In the genomic region with DNA sequence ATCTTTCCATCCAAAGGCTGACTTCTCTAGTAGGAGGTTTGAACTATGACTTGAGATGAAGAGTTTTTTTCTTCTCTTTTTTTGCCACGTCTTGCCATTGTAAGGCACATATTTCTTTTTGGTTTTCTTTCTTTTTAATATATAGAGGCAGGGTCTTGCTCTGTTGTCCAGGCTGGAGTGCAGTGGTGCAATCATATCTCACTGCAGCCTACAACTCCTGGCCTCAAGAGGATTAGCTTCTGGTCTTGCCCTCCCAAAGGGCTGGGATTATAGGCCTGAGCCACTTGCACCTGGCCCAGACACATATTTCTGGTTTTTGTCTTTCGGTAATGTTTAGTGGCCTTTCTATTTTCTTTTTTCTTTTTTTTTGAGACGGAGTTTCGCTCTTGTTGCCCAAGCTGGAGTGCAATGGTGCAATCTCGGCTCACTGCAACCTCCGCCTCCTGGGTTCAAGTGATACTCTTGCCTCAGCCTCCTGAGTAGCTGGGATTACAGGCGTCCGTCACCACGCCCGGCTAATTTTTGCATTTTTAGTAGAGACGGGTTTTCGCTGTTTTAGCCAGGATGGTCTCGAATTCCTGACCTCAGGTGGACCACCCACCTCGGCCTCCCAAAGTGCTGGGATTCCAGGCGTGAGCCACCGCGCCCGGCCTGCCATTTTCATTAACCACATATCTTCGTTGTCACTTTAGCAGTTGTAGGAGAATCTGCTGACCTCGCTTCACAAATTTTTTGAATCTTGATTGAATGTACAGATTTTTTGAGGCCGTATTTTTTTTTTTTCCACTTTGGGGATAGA, we compare ENCODE assay signal across 8 cellular contexts. TPM values are rescaled to one million over a fixed set of nuclear protein-coding genes. Genes with fewer than 3 reads are reported as not detected.
DNase-seq lines count a peak whose midpoint lies in the region; ATAC-seq and TF ChIP-seq lines count a peak whose summit lies in the region.
"Not testable (repeated sequence)": the region's sequence is repeated elsewhere in the genome, so short reads cannot be mapped to it uniquely, and the experiment has no call there.

No MANE protein-coding gene starts in this region.

- BruUV-seq in Calu3 (replicated peaks; lab: Mats Ljungman, UMichigan) = not testable (repeated sequence)

- peaks cover 17% of the 10 kb centered on the region for H3K36me3 Mint-ChIP-seq in Calu3 (ENCODE audit: insufficient read depth, unreplicated experiment)
- not testable (repeated sequence) for H3K36me3 Mint-ChIP-seq in activated CD4-positive, alpha-beta memory T cell treated with anti-CD3 and anti-CD28 coated beads for 36 hours; brain

- H3K4me3 Mint-ChIP-seq in Calu3 (ENCODE audit: low read depth, unreplicated experiment) (peak overlapping the region; percentile 70), brain (peak overlapping the region; percentile 86 to 92 (median 89))
- peak overlapping the region; percentile 84 for H3K4me3 Mint-ChIP-seq in activated CD4-positive, alpha-beta memory T cell treated with anti-CD3 and anti-CD28 coated beads for 36 hours

- TF ChIP-seq EP300 in gastroesophageal sphincter (IDR thresholded peaks at IDR 0.05); tibial nerve (IDR thresholded peaks at IDR 0.05): not testable (repeated sequence)

- POLR2A ChIA-PET in activated CD4-positive, alpha-beta memory T cell treated with anti-CD3 and anti-CD28 coated beads for 36 hours (lab: Charles Lee) = not testable (repeated sequence)

- not testable (repeated sequence) for H3K4me3 ChIP-seq in NT2/D1 (ENCODE audit: insufficient read length, low read depth); gastroesophageal sphincter; prostate gland
- H3K4me3 ChIP-seq in mucosa of rectum (ENCODE audit: low read length in 2 of 2) (peak overlapping the region; percentile 75 to 86), tibial nerve (peak overlapping the region in 1 of 4 donors; percentile 56)

- H3K27ac ChIP-seq in gastroesophageal sphincter (peak overlapping the region; percentile 85 to 93 (median 91)), mucosa of rectum (ENCODE audit: low read depth in 2 of 2, low read length in 2 of 2) (peak overlapping the region; percentile 83 to 88), prostate gland (peak overlapping the region; percentile 89 to 90), tibial nerve (peak overlapping the region; percentile 64 to 94 (median 87))

- CTCF ChIA-PET in Calu3 (lab: Charles Lee) = not testable (repeated sequence)
- CTCF ChIA-PET in activated CD4-positive, alpha-beta memory T cell treated with anti-CD3 and anti-CD28 coated beads for 36 hours (lab: Charles Lee) = interaction anchor here (3.2 kb wide), 1 partner anchor 21 kb away, joined by 27 read pairs; no protein-coding TSS in a partner anchor

- H3K36me3 ChIP-seq in NT2/D1 (ENCODE audit: insufficient read depth, insufficient read length, low read length); gastroesophageal sphincter; mucosa of rectum (ENCODE audit: control insufficient read depth in 2 of 2, insufficient read depth in 2 of 2, low read length in 2 of 2); prostate gland; tibial nerve: not testable (repeated sequence)

- DNase-seq in Calu3; NT2/D1 (ENCODE audit: low read depth, low spot score); activated CD4-positive, alpha-beta memory T cell treated with anti-CD3 and anti-CD28 coated beads for 36 hours; prostate gland (ENCODE audit: low spot score); tibial nerve (ENCODE audit: low spot score in 2 of 2): not testable (repeated sequence)

- peaks cover 13% of the 10 kb centered on the region for H3K4me1 ChIP-seq in NT2/D1 (ENCODE audit: insufficient read depth, insufficient read length)
- peaks cover 0 to 19% (median 4%) of the 10 kb centered on the region in 3 donors for H3K4me1 ChIP-seq in gastroesophageal sphincter
- H3K4me1 ChIP-seq in mucosa of rectum (ENCODE audit: control insufficient read depth in 2 of 2, insufficient read depth in 2 of 2, low read length in 2 of 2) = peaks cover 8 to 11% of the 10 kb centered on the region in 2 donors
- H3K4me1 ChIP-seq in prostate gland (replicated peaks) = not testable (repeated sequence)
- peaks cover 0 to 15% (median 5%) of the 10 kb centered on the region in 4 donors for H3K4me1 ChIP-seq in tibial nerve

- intact Hi-C loops in Calu3 (cut with micrococcal nuclease; ENCODE audit: unreplicated experiment); activated CD4-positive, alpha-beta memory T cell treated with anti-CD3 and anti-CD28 coated beads for 36 hours (cut with micrococcal nuclease); prostate gland (cut with DNase I): not testable (repeated sequence)

- whole genome bisulfite sequencing in gastroesophageal sphincter (ENCODE audit: low coverage in 1 of 2), 2 donors = 91 to 94% methylated on average over 14 of the region's 21 CpGs
- 94% methylated on average over 21 of the region's 21 CpGs for WGBS in prostate gland
- 90 to 95% methylated on average over 21 of the region's 21 CpGs for WGBS in tibial nerve, 2 donors

- TF ChIP-seq CTCF in Calu3 (IDR thresholded peaks at IDR 0.05; ENCODE audit: unreplicated experiment); brain (conservative IDR thresholded peaks at IDR 0.05); gastroesophageal sphincter (IDR thresholded peaks at IDR 0.05); prostate gland (IDR thresholded peaks at IDR 0.05); tibial nerve (IDR thresholded peaks at IDR 0.05): not testable (repeated sequence)

- not testable (repeated sequence) for ATAC-seq in gastroesophageal sphincter

- not testable (repeated sequence) for H3K27me3 ChIP-seq in NT2/D1 (ENCODE audit: insufficient read depth, insufficient read length); gastroesophageal sphincter; mucosa of rectum (ENCODE audit: control insufficient read depth in 2 of 2, insufficient read depth in 2 of 2, low read length in 2 of 2); prostate gland (replicated peaks; ENCODE audit: insufficient read depth); tibial nerve

- H3K27ac Mint-ChIP-seq in Calu3 (ENCODE audit: unreplicated experiment) (peak overlapping the region; percentile 81), brain (peak overlapping the region; percentile 90 to 99 (median 97))
- peak overlapping the region; percentile 97 for H3K27ac Mint-ChIP-seq in activated CD4-positive, alpha-beta memory T cell treated with anti-CD3 and anti-CD28 coated beads for 36 hours

- H3K4me1 Mint-ChIP-seq in Calu3 (ENCODE audit: low read depth, unreplicated experiment) (peaks cover 25% of the 10 kb centered on the region), brain (peaks cover 15% of the 10 kb centered on the region)
- peaks cover 17% of the 10 kb centered on the region for H3K4me1 Mint-ChIP-seq in activated CD4-positive, alpha-beta memory T cell treated with anti-CD3 and anti-CD28 coated beads for 36 hours (ENCODE audit: low read depth)

- not testable (repeated sequence) for H3K9me3 ChIP-seq in NT2/D1 (ENCODE audit: insufficient read depth, low read length); gastroesophageal sphincter; mucosa of rectum (ENCODE audit: control insufficient read depth in 2 of 2, low read length in 2 of 2); prostate gland; tibial nerve

- not testable (repeated sequence) for H3K9me3 Mint-ChIP-seq in Calu3 (ENCODE audit: low read depth, unreplicated experiment); activated CD4-positive, alpha-beta memory T cell treated with anti-CD3 and anti-CD28 coated beads for 36 hours; brain

- not testable (repeated sequence) for TF ChIP-seq POLR2A in gastroesophageal sphincter (IDR thresholded peaks at IDR 0.05); prostate gland (IDR thresholded peaks at IDR 0.05); tibial nerve (IDR thresholded peaks at IDR 0.05)

- not testable (repeated sequence) for H3K27me3 Mint-ChIP-seq in Calu3 (ENCODE audit: unreplicated experiment); activated CD4-positive, alpha-beta memory T cell treated with anti-CD3 and anti-CD28 coated beads for 36 hours; brain

- H3K9ac ChIP-seq in NT2/D1 (ENCODE audit: insufficient read length, low read depth) (peak overlapping the region; percentile 90), mucosa of rectum (ENCODE audit: low read depth in 1 of 2, low read length in 2 of 2) (peak overlapping the region in 1 of 2 donors; percentile 81)

RNA-seq across cellular contexts. Expression of gene LRRC23, which starts 14.6 kb away (rescaled TPM):
- total RNA-seq in Calu3 (2022) = 6.0 and 8.3 TPM in 2 replicates
- 1 to 10 TPM; 6.8 to 7.8 TPM for total RNA-seq in activated CD4-positive, alpha-beta memory T cell treated with anti-CD3 and anti-CD28 coated beads for 36 hours
- polyA plus RNA-seq in brain (ENCODE audit: insufficient read depth, low read depth, low replicate concordance) = 19.3 TPM
- 10 to 100 TPM in 3 of 4 donors, 1 to 10 TPM in 1; 8.8 to 16.6 (median 13.6) TPM for total RNA-seq in gastroesophageal sphincter
- 10 to 100 TPM; 15.9 to 25.3 TPM for total RNA-seq in prostate gland
- total RNA-seq in tibial nerve = 10 to 100 TPM; 11.6 to 17.2 (median 17.1) TPM

RNA-seq across cellular contexts. Expression of gene SPSB2, which starts 16.9 kb away (rescaled TPM):
- total RNA-seq in Calu3 (2022) (18.0 and 21.5 TPM in 2 replicates), gastroesophageal sphincter (10 to 100 TPM in 1 of 4 donors, 1 to 10 TPM in 3; 7.4 to 10.7 (median 8.1) TPM), prostate gland (10 to 100 TPM; 12.7 to 23.5 TPM), tibial nerve (10 to 100 TPM in 3 of 4 donors, 1 to 10 TPM in 1; 9.4 to 12.7 (median 11.8) TPM)
- 1 to 10 TPM; 3.8 to 4.7 TPM for total RNA-seq in activated CD4-positive, alpha-beta memory T cell treated with anti-CD3 and anti-CD28 coated beads for 36 hours
- polyA plus RNA-seq in brain (ENCODE audit: insufficient read depth, low read depth, low replicate concordance) = 6.2 TPM

RNA-seq across cellular contexts. Expression of gene TPI1, which starts 22.6 kb away (rescaled TPM):
- total RNA-seq in Calu3 (2022) (608 and 639 TPM in 2 replicates), gastroesophageal sphincter (100 to 1,000 TPM; 324 to 473 (median 392) TPM), prostate gland (100 to 1,000 TPM; 404 to 443 TPM), tibial nerve (100 to 1,000 TPM; 189 to 346 (median 282) TPM)
- total RNA-seq in activated CD4-positive, alpha-beta memory T cell treated with anti-CD3 and anti-CD28 coated beads for 36 hours = 1,000 to 10,000 TPM; 1,432 to 1,495 TPM
- polyA plus RNA-seq in brain (ENCODE audit: insufficient read depth, low read depth, low replicate concordance) = 1,087 TPM

RNA-seq across cellular contexts. Expression of gene ENO2, which starts 24.4 kb away (rescaled TPM):
- total RNA-seq in Calu3 (2022) = 14.5 and 16.1 TPM in 2 replicates
- total RNA-seq in activated CD4-positive, alpha-beta memory T cell treated with anti-CD3 and anti-CD28 coated beads for 36 hours = 100 to 1,000 TPM; 185 to 193 TPM
- polyA plus RNA-seq in brain (ENCODE audit: insufficient read depth, low read depth, low replicate concordance) = 553 TPM
- total RNA-seq in gastroesophageal sphincter = 10 to 100 TPM; 31.2 to 68.2 (median 43.5) TPM
- total RNA-seq in prostate gland = 10 to 100 TPM in 1 of 2 donors, 1 to 10 TPM in 1; 6.9 to 13.0 TPM
- 10 to 100 TPM; 14.0 to 25.8 (median 15.9) TPM for total RNA-seq in tibial nerve

RNA-seq across cellular contexts. Expression of gene ATN1, which starts 37.8 kb away (rescaled TPM):
- total RNA-seq in Calu3 (2022) = 59.9 and 62.0 TPM in 2 replicates
- total RNA-seq in activated CD4-positive, alpha-beta memory T cell treated with anti-CD3 and anti-CD28 coated beads for 36 hours = 10 to 100 TPM; 34.8 to 37.8 TPM
- polyA plus RNA-seq in brain (ENCODE audit: insufficient read depth, low read depth, low replicate concordance) = 221 TPM
- total RNA-seq in gastroesophageal sphincter = 100 to 1,000 TPM in 2 of 4 donors, 10 to 100 TPM in 2; 49.0 to 136 (median 95.2) TPM
- 100 to 1,000 TPM in 1 of 2 donors, 10 to 100 TPM in 1; 93.0 to 129 TPM for total RNA-seq in prostate gland
- 100 to 1,000 TPM in 3 of 4 donors, 10 to 100 TPM in 1; 92.2 to 260 (median 123) TPM for total RNA-seq in tibial nerve
